Comparison of ENCODE assay signal across 8 cellular contexts in genomic region chr19:34667349-34668076, GRCh38. TPM values are rescaled to one million over a fixed set of nuclear protein-coding genes. Genes with fewer than 3 reads are reported as not detected.
A peak's percentile ranks its signal among the peaks of the same experiment; 100 is the strongest.
DNase-seq lines count a peak whose midpoint lies in the region; ATAC-seq and TF ChIP-seq lines count a peak whose summit lies in the region.

No MANE protein-coding gene starts in this region.

- peak overlapping the region; percentile 28; the same call in 1 of the 2 replicates for H3K4me3 ChIP-seq in BE2C (ENCODE audit: low read depth, low read length)
- H3K4me3 ChIP-seq in aorta (ENCODE audit: low read length in 2 of 2) = no peak overlapping the region
- no peak overlapping the region for H3K4me3 ChIP-seq in endodermal cell (ENCODE audit: low read length)

- H3K27me3 ChIP-seq in BE2C (no peaks in the 10 kb centered on the region), aorta (ENCODE audit: control insufficient read depth in 1 of 2, insufficient read depth in 2 of 2, low read length in 1 of 2) (no peaks in the 10 kb centered on the region), endodermal cell (ENCODE audit: control insufficient read depth, insufficient read depth, low read length, poor library complexity, severe bottlenecking) (peaks cover 4% of the 10 kb centered on the region)

- peaks cover 0 to 11% (median 9%) of the 10 kb centered on the region in 3 donors for H3K4me1 Mint-ChIP-seq in IgD-negative memory B cell
- H3K4me1 Mint-ChIP-seq in activated T-helper 1 cell treated with anti-CD3 and anti-CD28 coated beads, Interleukin-12 subunit alpha, Interleukin-12 subunit beta, Interleukin-2, Interleukin-4 antibody, amounts not matched to agents 30 ng/mL and 10 ng/mL and 1 ng/mL, durations not matched to agents 14 hours and 24 hours and 36 hours (ENCODE audit: low read depth) = peaks cover 9% of the 10 kb centered on the region
- H3K4me1 Mint-ChIP-seq in endodermal cell = no peaks in the 10 kb centered on the region

- H3K27me3 Mint-ChIP-seq in IgD-negative memory B cell (no peaks in the 10 kb centered on the region), endodermal cell (ENCODE audit: insufficient read depth) (peaks cover 7% of the 10 kb centered on the region)
- H3K27me3 Mint-ChIP-seq in activated T-helper 1 cell treated with anti-CD3 and anti-CD28 coated beads, Interleukin-12 subunit alpha, Interleukin-12 subunit beta, Interleukin-2, Interleukin-4 antibody, amounts not matched to agents 30 ng/mL and 10 ng/mL and 1 ng/mL, durations not matched to agents 14 hours and 24 hours and 36 hours (ENCODE audit: insufficient read depth) = peaks cover 3% of the 10 kb centered on the region

- no peak overlapping the region for H3K27ac ChIP-seq in aorta (ENCODE audit: low read depth in 1 of 2, low read length in 2 of 2)
- no peak overlapping the region for H3K27ac ChIP-seq in endodermal cell (ENCODE audit: low read depth, low read length)

- H3K9me3 ChIP-seq in BE2C (no peaks in the 10 kb centered on the region), aorta (ENCODE audit: control insufficient read depth, low read length) (no peaks in the 10 kb centered on the region), endodermal cell (ENCODE audit: control insufficient read depth, low read length) (no peaks in the 10 kb centered on the region)

- H3K36me3 Mint-ChIP-seq in IgD-negative memory B cell (no peaks in the 10 kb centered on the region), endodermal cell (ENCODE audit: low read depth) (no peaks in the 10 kb centered on the region)
- H3K36me3 Mint-ChIP-seq in activated T-helper 1 cell treated with anti-CD3 and anti-CD28 coated beads, Interleukin-12 subunit alpha, Interleukin-12 subunit beta, Interleukin-2, Interleukin-4 antibody, amounts not matched to agents 30 ng/mL and 10 ng/mL and 1 ng/mL, durations not matched to agents 14 hours and 24 hours and 36 hours (ENCODE audit: low read depth) = no peaks in the 10 kb centered on the region

- DNase-seq in BE2C (no peak), iris pigment epithelial cell (ENCODE audit: low read depth) (peak; percentile 50), aorta (peak in 1 of 2 donors; percentile 51), endodermal cell (no peak)
- DNase-seq in activated T-helper 1 cell treated with anti-CD3 and anti-CD28 coated beads, Interleukin-12 subunit alpha, Interleukin-12 subunit beta, Interleukin-2, Interleukin-4 antibody, amounts not matched to agents 30 ng/mL and 10 ng/mL and 1 ng/mL, durations not matched to agents 14 hours and 24 hours and 36 hours (ENCODE audit: low spot score) = no peak

- peak; percentile 24 for ATAC-seq in aorta (ENCODE audit: low FRiP score)
- no peak for ATAC-seq in HG02970 (IDR thresholded peaks at IDR 0.05; ENCODE audit: low FRiP score, unreplicated experiment)
- ATAC-seq in GM21717 (IDR thresholded peaks at IDR 0.05; ENCODE audit: unreplicated experiment) = no peak

- TF ChIP-seq CTCF in BE2C (IDR thresholded peaks at IDR 0.05; ENCODE audit: low read depth, low read length) (no peak), endodermal cell (conservative IDR thresholded peaks at IDR 0.05) (no peak)

- peaks cover 0 to 5% (median 1%) of the 10 kb centered on the region in 3 donors for H3K9me3 Mint-ChIP-seq in IgD-negative memory B cell
- H3K9me3 Mint-ChIP-seq in activated T-helper 1 cell treated with anti-CD3 and anti-CD28 coated beads, Interleukin-12 subunit alpha, Interleukin-12 subunit beta, Interleukin-2, Interleukin-4 antibody, amounts not matched to agents 30 ng/mL and 10 ng/mL and 1 ng/mL, durations not matched to agents 14 hours and 24 hours and 36 hours = no peaks in the 10 kb centered on the region
- H3K9me3 Mint-ChIP-seq in endodermal cell = peaks cover 4% of the 10 kb centered on the region

- no peak overlapping the region for H3K9ac ChIP-seq in endodermal cell (ENCODE audit: extremely low read depth, low read length, poor library complexity, severe bottlenecking)

- WGBS in aorta, 2 donors = 61 to 66% methylated on average over 17 of the region's 17 CpGs
- WGBS in endodermal cell (ENCODE audit: insufficient coverage in 1 of 2, insufficient read length in 1 of 2), 2 experiments = 80 to 90% methylated on average over 3 to 17 of the region's 17 CpGs

- H3K36me3 ChIP-seq in BE2C = no peaks in the 10 kb centered on the region
- no peaks in the 10 kb centered on the region for H3K36me3 ChIP-seq in aorta (ENCODE audit: control insufficient read depth in 1 of 2, insufficient read depth in 2 of 2, low read length in 1 of 2)
- no peaks in the 10 kb centered on the region for H3K36me3 ChIP-seq in endodermal cell (ENCODE audit: control insufficient read depth, insufficient read depth, low read length)

- H3K4me3 Mint-ChIP-seq in IgD-negative memory B cell = peak overlapping the region in 3 of 4 donors; percentile 55 to 69 (median 60)
- H3K4me3 Mint-ChIP-seq in activated T-helper 1 cell treated with anti-CD3 and anti-CD28 coated beads, Interleukin-12 subunit alpha, Interleukin-12 subunit beta, Interleukin-2, Interleukin-4 antibody, amounts not matched to agents 30 ng/mL and 10 ng/mL and 1 ng/mL, durations not matched to agents 14 hours and 24 hours and 36 hours = no peak overlapping the region
- H3K4me3 Mint-ChIP-seq in endodermal cell = no peak overlapping the region

- intact Hi-C loops in activated T-helper 1 cell treated with anti-CD3 and anti-CD28 coated beads, Interleukin-12 subunit alpha, Interleukin-12 subunit beta, Interleukin-2, Interleukin-4 antibody, amounts not matched to agents 30 ng/mL and 10 ng/mL and 1 ng/mL, durations not matched to agents 14 hours and 24 hours and 36 hours (cut with micrococcal nuclease) = loop anchor here (1.0 kb wide), 1 partner anchor 10 kb away; the partner anchor contains the start of genes SCGB2B2 and ZNF302
- intact Hi-C loops in aorta (cut with DNase I) = no loop called here

- H3K27ac Mint-ChIP-seq in IgD-negative memory B cell (peak overlapping the region in 1 of 3 donors; percentile 80), endodermal cell (no peak overlapping the region)
- H3K27ac Mint-ChIP-seq in activated T-helper 1 cell treated with anti-CD3 and anti-CD28 coated beads, Interleukin-12 subunit alpha, Interleukin-12 subunit beta, Interleukin-2, Interleukin-4 antibody, amounts not matched to agents 30 ng/mL and 10 ng/mL and 1 ng/mL, durations not matched to agents 14 hours and 24 hours and 36 hours = peak overlapping the region; percentile 48

- H3K4me1 ChIP-seq in BE2C (no peaks in the 10 kb centered on the region), aorta (ENCODE audit: control insufficient read depth in 1 of 2, insufficient read depth in 2 of 2, low read length in 2 of 2) (no peaks in the 10 kb centered on the region), endodermal cell (ENCODE audit: control insufficient read depth, insufficient read depth, low read length) (no peaks in the 10 kb centered on the region)

RNA-seq across cellular contexts. Expression of gene SCGB2B2, which starts 9.4 kb away (rescaled TPM):
- polyA plus RNA-seq in BE2C (2012; ENCODE audit: insufficient read depth, insufficient read length, low read depth) = 0.29 TPM
- polyA plus RNA-seq in IgD-negative memory B cell (not detected), aorta (not detected)
- total RNA-seq in activated T-helper 1 cell treated with anti-CD3 and anti-CD28 coated beads, Interleukin-12 subunit alpha, Interleukin-12 subunit beta, Interleukin-2, Interleukin-4 antibody, amounts not matched to agents 30 ng/mL and 10 ng/mL and 1 ng/mL, durations not matched to agents 14 hours and 24 hours and 36 hours = 0.20 TPM in 1 of 2 replicates, not detected in the other
- total RNA-seq in aorta (1 to 10 TPM in 1 of 2 donors, under 1 TPM in 1; 0.75 to 2.2 TPM), endodermal cell (under 1 TPM in 1 of 2 donors, not detected in 1; 0.75 TPM)
- polyA plus RNA-seq in endodermal cell (2013, experiment 1 of 2) = not detected
- 0.33 TPM for polyA plus RNA-seq in endodermal cell (2013, experiment 2 of 2)

RNA-seq across cellular contexts. Expression of gene ZNF302, which starts 10.0 kb away (rescaled TPM):
- 28.9 TPM for polyA plus RNA-seq in BE2C (2012; ENCODE audit: insufficient read depth, insufficient read length, low read depth)
- 13.1 TPM for polyA plus RNA-seq in IgD-negative memory B cell
- 14.8 and 16.5 TPM in 2 replicates for total RNA-seq in activated T-helper 1 cell treated with anti-CD3 and anti-CD28 coated beads, Interleukin-12 subunit alpha, Interleukin-12 subunit beta, Interleukin-2, Interleukin-4 antibody, amounts not matched to agents 30 ng/mL and 10 ng/mL and 1 ng/mL, durations not matched to agents 14 hours and 24 hours and 36 hours
- 10 to 100 TPM; 20.5 to 37.3 TPM for total RNA-seq in aorta
- polyA plus RNA-seq in aorta = 10 to 100 TPM; 20.0 to 23.8 TPM
- total RNA-seq in endodermal cell = 10 to 100 TPM; 24.1 to 27.4 TPM
- 32.4 TPM for polyA plus RNA-seq in endodermal cell (2013, experiment 1 of 2)
- 26.9 TPM for polyA plus RNA-seq in endodermal cell (2013, experiment 2 of 2)

Comparison
In these comparisons a context has a peak if more than half of its experiments do, and no peak if none do; other contexts are left out.
1. H3K4me3 Mint-ChIP-seq: peak in IgD-negative memory B cell (3 of 4); none in activated T-helper 1 cell treated with anti-CD3 and anti-CD28 coated beads, Interleukin-12 subunit alpha, Interleukin-12 subunit beta, Interleukin-2, Interleukin-4 antibody, amounts not matched to agents 30 ng/mL and 10 ng/mL and 1 ng/mL, durations not matched to agents 14 hours and 24 hours and 36 hours (single experiment) and endodermal cell (single experiment).